1 cellular context compared by ENCODE assay signal in the genomic region with DNA sequence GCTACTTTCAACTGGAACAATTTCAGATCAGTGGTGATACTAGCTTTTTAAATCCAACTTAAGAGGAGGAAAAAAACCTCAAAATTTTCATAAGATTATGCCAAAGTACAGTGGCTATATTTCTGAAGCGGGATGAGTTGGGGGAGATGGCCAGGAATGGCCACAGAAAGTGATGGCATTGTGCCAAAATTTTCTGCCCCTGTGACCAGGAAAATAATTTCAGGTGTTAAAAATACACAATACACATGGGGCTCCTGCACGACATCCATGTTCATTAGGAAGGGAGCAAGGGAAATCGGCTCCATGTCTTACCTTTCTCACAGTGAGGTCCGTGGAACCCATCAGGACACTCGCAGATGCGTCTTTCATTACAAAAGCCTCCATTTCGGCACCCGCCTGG.
A peak's percentile ranks its signal among the peaks of the same experiment; 100 is the strongest.
TF ChIP-seq lines count a peak whose summit lies in the region.

No MANE protein-coding gene starts in this region.

TF ChIP-seq in Ishikawa, 13 proteins besides CTCF, POLR2A, EP300 and RAD21:
- TF ChIP-seq, protein P1, sequence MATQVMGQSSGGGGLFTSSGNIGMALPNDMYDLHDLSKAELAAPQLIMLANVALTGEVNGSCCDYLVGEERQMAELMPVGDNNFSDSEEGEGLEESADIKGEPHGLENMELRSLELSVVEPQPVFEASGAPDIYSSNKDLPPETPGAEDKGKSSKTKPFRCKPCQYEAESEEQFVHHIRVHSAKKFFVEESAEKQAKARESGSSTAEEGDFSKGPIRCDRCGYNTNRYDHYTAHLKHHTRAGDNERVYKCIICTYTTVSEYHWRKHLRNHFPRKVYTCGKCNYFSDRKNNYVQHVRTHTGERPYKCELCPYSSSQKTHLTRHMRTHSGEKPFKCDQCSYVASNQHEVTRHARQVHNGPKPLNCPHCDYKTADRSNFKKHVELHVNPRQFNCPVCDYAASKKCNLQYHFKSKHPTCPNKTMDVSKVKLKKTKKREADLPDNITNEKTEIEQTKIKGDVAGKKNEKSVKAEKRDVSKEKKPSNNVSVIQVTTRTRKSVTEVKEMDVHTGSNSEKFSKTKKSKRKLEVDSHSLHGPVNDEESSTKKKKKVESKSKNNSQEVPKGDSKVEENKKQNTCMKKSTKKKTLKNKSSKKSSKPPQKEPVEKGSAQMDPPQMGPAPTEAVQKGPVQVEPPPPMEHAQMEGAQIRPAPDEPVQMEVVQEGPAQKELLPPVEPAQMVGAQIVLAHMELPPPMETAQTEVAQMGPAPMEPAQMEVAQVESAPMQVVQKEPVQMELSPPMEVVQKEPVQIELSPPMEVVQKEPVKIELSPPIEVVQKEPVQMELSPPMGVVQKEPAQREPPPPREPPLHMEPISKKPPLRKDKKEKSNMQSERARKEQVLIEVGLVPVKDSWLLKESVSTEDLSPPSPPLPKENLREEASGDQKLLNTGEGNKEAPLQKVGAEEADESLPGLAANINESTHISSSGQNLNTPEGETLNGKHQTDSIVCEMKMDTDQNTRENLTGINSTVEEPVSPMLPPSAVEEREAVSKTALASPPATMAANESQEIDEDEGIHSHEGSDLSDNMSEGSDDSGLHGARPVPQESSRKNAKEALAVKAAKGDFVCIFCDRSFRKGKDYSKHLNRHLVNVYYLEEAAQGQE (IDR thresholded peaks at IDR 0.05; ENCODE audit: low read depth) = no peak
- TF ChIP-seq NFIC (IDR thresholded peaks at IDR 0.05) = peak; percentile 47; the same call in 1 of the 2 replicates
